8 cellular contexts compared by ENCODE assay signal in genomic region chr3:50567011-50567385, GRCh38. TPM values are rescaled to one million over a fixed set of nuclear protein-coding genes. Genes with fewer than 3 reads are reported as not detected.
DNase-seq lines count a peak whose midpoint lies in the region; ATAC-seq and TF ChIP-seq lines count a peak whose summit lies in the region.

No MANE protein-coding gene starts in this region.

- in situ Hi-C loops in mammary epithelial cell (cut with MboI; ENCODE audit: low sequenced_read_pairs in 2 of 2), result no loop called here

- intact Hi-C loops in mammary epithelial cell (cut with micrococcal nuclease), result loop anchor here (5.0 kb wide), 1 partner anchor 820 kb away; the partner anchor contains the start of gene MANF

- peaks cover 34% of the 10 kb centered on the region for H3K36me3 Mint-ChIP-seq in activated naive CD4-positive, alpha-beta T cell treated with anti-CD3 and anti-CD28 coated beads, Interleukin-2, amount 10 ng/mL, durations not matched to agents 7 days and 5 days
- H3K36me3 Mint-ChIP-seq in activated naive CD4-positive, alpha-beta T cell treated with anti-CD3 and anti-CD28 coated beads, Interleukin-2, amount 50 U/mL, for 72 hours, result peaks cover 29 to 37% of the 10 kb centered on the region in 2 donors

- H3K9me3 ChIP-seq in mammary epithelial cell (replicated peaks; ENCODE audit: insufficient read depth, low read length), result no peaks in the 10 kb centered on the region
- H3K9me3 ChIP-seq in mesodermal cell (ENCODE audit: control insufficient read depth, low read length), result no peaks in the 10 kb centered on the region

- peaks cover 62% of the 10 kb centered on the region for H3K4me1 Mint-ChIP-seq in activated naive CD4-positive, alpha-beta T cell treated with anti-CD3 and anti-CD28 coated beads, Interleukin-2, amount 10 ng/mL, durations not matched to agents 7 days and 5 days

- no peaks in the 10 kb centered on the region for H3K27me3 ChIP-seq in mammary epithelial cell (ENCODE audit: insufficient read depth, low read length)

- WGBS in mammary epithelial cell (ENCODE audit: low coverage, missing lambda C conversion rate), result 13% methylated on average over 11 of the region's 11 CpGs
- 37 to 41% methylated on average over 5 to 9 of the region's 11 CpGs for WGBS in mesodermal cell (ENCODE audit: insufficient coverage in 2 of 2), 2 experiments
- WGBS in urinary bladder, result 12% methylated on average over 11 of the region's 11 CpGs

- no peak overlapping the region for H3K27ac ChIP-seq in mammary epithelial cell (ENCODE audit: insufficient read depth, low read depth, low read length)
- no peak overlapping the region for H3K27ac ChIP-seq in mesodermal cell (ENCODE audit: low read depth, low read length, severe bottlenecking)
- H3K27ac ChIP-seq in urinary bladder (ENCODE audit: low read depth), result no peak overlapping the region

- TF ChIP-seq CTCF in mammary epithelial cell (conservative IDR thresholded peaks at IDR 0.05 in 1 of 2, IDR thresholded peaks at IDR 0.05 in 1 of 2; ENCODE audit: extremely low read depth in 1 of 2, insufficient read depth in 1 of 2, low read depth in 1 of 2, low read length in 2 of 2), result no peak

- no peak for ATAC-seq in activated naive CD4-positive, alpha-beta T cell treated with anti-CD3 and anti-CD28 coated beads, Interleukin-2, amount 50 U/mL, for 72 hours
- ATAC-seq in HG02759 (IDR thresholded peaks at IDR 0.05; ENCODE audit: unreplicated experiment) (no peak), HG03095 (IDR thresholded peaks at IDR 0.05; ENCODE audit: unreplicated experiment) (no peak)

- CTCF ChIA-PET in activated naive CD4-positive, alpha-beta T cell treated with anti-CD3 and anti-CD28 coated beads, Interleukin-2, amount 10 ng/mL, durations not matched to agents 7 days and 5 days (lab: Charles Lee), result interaction anchor here (1.0 to 21.4 kb wide), 6 partner anchors 18 to 219 kb away, joined by 3 to 753 read pairs (median 6); partner anchors contain the start of genes CISH and MAPKAPK3
- CTCF ChIA-PET in mammary epithelial cell (lab: Charles Lee; ENCODE audit: low non-redundant PET), result interaction anchor here (0.5 kb wide), 1 partner anchor 50 kb away, joined by 5 read pairs; the partner anchor contains the start of gene MAPKAPK3

- peak overlapping the region; percentile 61 for H2AFZ ChIP-seq in mammary epithelial cell (ENCODE audit: low read depth, low read length)

- peak overlapping the region in 1 of 3 experiments; percentile 27 for H3K4me3 ChIP-seq in mammary epithelial cell (replicated peaks in 1 of 3; ENCODE audit: insufficient read depth in 1 of 3, low read depth in 2 of 3, low read length in 3 of 3)
- H3K4me3 ChIP-seq in mesodermal cell (ENCODE audit: extremely low read depth, insufficient read depth, low read length, poor library complexity, severe bottlenecking), result peak overlapping the region; percentile 53
- H3K4me3 ChIP-seq in urinary bladder (ENCODE audit: low read depth, low read length), result peak overlapping the region; percentile 49

- peaks cover 7% of the 10 kb centered on the region for H3K79me2 ChIP-seq in mammary epithelial cell (ENCODE audit: insufficient read depth, low read length)

- peak overlapping the region; percentile 75 for H3K4me2 ChIP-seq in mammary epithelial cell (ENCODE audit: insufficient read depth, low read depth, low read length)

- no peaks in the 10 kb centered on the region for H4K20me1 ChIP-seq in mammary epithelial cell (ENCODE audit: insufficient read depth, low read length)

- H3K4me3 Mint-ChIP-seq in activated naive CD4-positive, alpha-beta T cell treated with anti-CD3 and anti-CD28 coated beads, Interleukin-2, amount 10 ng/mL, durations not matched to agents 7 days and 5 days, result peak overlapping the region; percentile 99

- no peak for DNase-seq in activated naive CD4-positive, alpha-beta T cell treated with anti-CD3 and anti-CD28 coated beads, Interleukin-2, amount 10 ng/mL, durations not matched to agents 7 days and 5 days
- no peak for DNase-seq in activated naive CD4-positive, alpha-beta T cell treated with anti-CD3 and anti-CD28 coated beads, Interleukin-2, amount 50 U/mL, for 72 hours (ENCODE audit: low spot score in 2 of 2)
- DNase-seq in mammary epithelial cell (no peak), GF-D8 (lab: John Stamatoyannopoulos, UW) (no peak)

- no peaks in the 10 kb centered on the region for H3K9me3 Mint-ChIP-seq in activated naive CD4-positive, alpha-beta T cell treated with anti-CD3 and anti-CD28 coated beads, Interleukin-2, amount 10 ng/mL, durations not matched to agents 7 days and 5 days
- no peaks in the 10 kb centered on the region for H3K9me3 Mint-ChIP-seq in activated naive CD4-positive, alpha-beta T cell treated with anti-CD3 and anti-CD28 coated beads, Interleukin-2, amount 50 U/mL, for 72 hours

- dilution Hi-C loops in mammary epithelial cell (cut with HindIII; ENCODE audit: low sequenced_read_pairs), result no loop called here

- no TSS peak for BruUV-seq in mammary epithelial cell (replicated peaks; lab: Mats Ljungman, UMichigan)

- H3K27me3 Mint-ChIP-seq in activated naive CD4-positive, alpha-beta T cell treated with anti-CD3 and anti-CD28 coated beads, Interleukin-2, amount 10 ng/mL, durations not matched to agents 7 days and 5 days, result no peaks in the 10 kb centered on the region

- H3K36me3 ChIP-seq in mammary epithelial cell (ENCODE audit: insufficient read depth, low read length) (no peaks in the 10 kb centered on the region), mesodermal cell (ENCODE audit: control insufficient read depth, insufficient read depth, low read length) (no peaks in the 10 kb centered on the region), urinary bladder (ENCODE audit: insufficient read depth) (no peaks in the 10 kb centered on the region)

- H3K27ac Mint-ChIP-seq in activated naive CD4-positive, alpha-beta T cell treated with anti-CD3 and anti-CD28 coated beads, Interleukin-2, amount 10 ng/mL, durations not matched to agents 7 days and 5 days, result no peak overlapping the region
- peak overlapping the region in 1 of 2 donors; percentile 10 for H3K27ac Mint-ChIP-seq in activated naive CD4-positive, alpha-beta T cell treated with anti-CD3 and anti-CD28 coated beads, Interleukin-2, amount 50 U/mL, for 72 hours

- H3K4me1 ChIP-seq in mammary epithelial cell (ENCODE audit: insufficient read depth, low read length), result peaks cover 31% of the 10 kb centered on the region
- peaks cover 5% of the 10 kb centered on the region for H3K4me1 ChIP-seq in mesodermal cell (ENCODE audit: control insufficient read depth, insufficient read depth, low read length, poor library complexity, severe bottlenecking)
- H3K4me1 ChIP-seq in urinary bladder (ENCODE audit: insufficient read depth), result no peaks in the 10 kb centered on the region

- no peak overlapping the region for H3K9ac ChIP-seq in mammary epithelial cell (ENCODE audit: insufficient read depth, low read length)

RNA-seq across cellular contexts. Expression of gene C3orf18, which starts 0.5 kb away (rescaled TPM):
- total RNA-seq in activated naive CD4-positive, alpha-beta T cell treated with anti-CD3 and anti-CD28 coated beads, Interleukin-2, amount 50 U/mL, for 72 hours, result 10 to 100 TPM; 21.4 to 42.4 TPM
- 1 to 10 TPM in 1 of 2 donors, under 1 TPM in 1; 0.80 to 6.5 TPM for total RNA-seq in mammary epithelial cell
- polyA plus RNA-seq in mammary epithelial cell, result 2.1 TPM
- polyA minus RNA-seq in mammary epithelial cell, result not detected
- polyA plus RNA-seq in mesodermal cell (2013, experiment 1 of 2), result 12.3 TPM
- polyA plus RNA-seq in mesodermal cell (2013, experiment 2 of 2), result 10.0 TPM
- total RNA-seq in urinary bladder, result 9.3 TPM
- 21.6 TPM for polyA plus RNA-seq in urinary bladder

RNA-seq across cellular contexts. Expression of gene HEMK1, which starts 2.3 kb away (rescaled TPM):
- total RNA-seq in activated naive CD4-positive, alpha-beta T cell treated with anti-CD3 and anti-CD28 coated beads, Interleukin-2, amount 50 U/mL, for 72 hours, result 10 to 100 TPM; 69.7 to 74.6 TPM
- total RNA-seq in mammary epithelial cell (10 to 100 TPM; 14.2 to 23.1 TPM), urinary bladder (15.0 TPM)
- polyA plus RNA-seq in mammary epithelial cell (15.4 TPM), urinary bladder (17.6 TPM)
- polyA minus RNA-seq in mammary epithelial cell, result 8.5 TPM
- polyA plus RNA-seq in mesodermal cell (2013, experiment 1 of 2), result 22.7 TPM
- 14.3 TPM for polyA plus RNA-seq in mesodermal cell (2013, experiment 2 of 2)

RNA-seq across cellular contexts. Expression of gene CISH, which starts 44.6 kb away (rescaled TPM):
- 100 to 1,000 TPM; 222 to 258 TPM for total RNA-seq in activated naive CD4-positive, alpha-beta T cell treated with anti-CD3 and anti-CD28 coated beads, Interleukin-2, amount 50 U/mL, for 72 hours
- total RNA-seq in mammary epithelial cell (1 to 10 TPM; 1.8 to 2.8 TPM), urinary bladder (5.0 TPM)
- polyA plus RNA-seq in mammary epithelial cell (3.6 TPM), urinary bladder (7.9 TPM)
- 8.8 TPM for polyA minus RNA-seq in mammary epithelial cell
- 4.3 TPM for polyA plus RNA-seq in mesodermal cell (2013, experiment 1 of 2)
- 3.9 TPM for polyA plus RNA-seq in mesodermal cell (2013, experiment 2 of 2)

RNA-seq across cellular contexts. Expression of gene MAPKAPK3, which starts 50.0 kb away (rescaled TPM):
- 100 to 1,000 TPM in 1 of 2 donors, 10 to 100 TPM in 1; 94.3 to 153 TPM for total RNA-seq in activated naive CD4-positive, alpha-beta T cell treated with anti-CD3 and anti-CD28 coated beads, Interleukin-2, amount 50 U/mL, for 72 hours
- total RNA-seq in mammary epithelial cell (100 to 1,000 TPM in 1 of 2 donors, 10 to 100 TPM in 1; 94.9 to 138 TPM), urinary bladder (20.5 TPM)
- polyA plus RNA-seq in mammary epithelial cell (259 TPM), urinary bladder (23.0 TPM)
- polyA minus RNA-seq in mammary epithelial cell, result 258 TPM
- polyA plus RNA-seq in mesodermal cell (2013, experiment 1 of 2), result 19.4 TPM
- 19.2 TPM for polyA plus RNA-seq in mesodermal cell (2013, experiment 2 of 2)

Comparison
In these comparisons a context has a peak if more than half of its experiments do, and no peak if none do; other contexts are left out.
1. RNA of gene CISH, which starts 44.6 kb away (total RNA-seq): 222 to 258 TPM in activated naive CD4-positive, alpha-beta T cell treated with anti-CD3 and anti-CD28 coated beads, Interleukin-2, amount 50 U/mL, for 72 hours; 5.0 TPM in urinary bladder (single experiment) and 1.8 to 2.8 TPM in mammary epithelial cell; every median in the first group is over 10 times any median in the second.